In genomic region chr6:119075200-119075981, GRCh38 we compare ENCODE assay signal across 11 cellular contexts.
"Had no signal": no experiment of that assay in that cellular context is flagged by ENCODE, and none has a peak within 500 bp of the region (broad histone marks: within the 10 kb centered on the region; RNA-seq: fewer than 3 reads in every experiment).

No MANE protein-coding gene starts in this region.

- ATAC-seq: pancreas, SK-N-SH treated with all-trans-retinoic acid at 6 μM for 48 hours had no signal

- H3K9me3 ChIP-seq: left ventricle myocardium inferior, pancreas, uterus had no signal

- DNase-seq: effector CD4-positive, alpha-beta T cell; kidney; left ventricle myocardium inferior; pancreas; SHP77; stimulated activated CD8-positive, alpha-beta memory T cell treated with anti-CD3 and anti-CD28 coated beads, Interleukin-4, amount 100 ng/mL, for 48 hours; uterus had no signal

- H3K36me3 ChIP-seq: left ventricle myocardium inferior, pancreas, uterus had no signal

- H3K4me3 ChIP-seq: coronary artery, left ventricle myocardium inferior, pancreas, uterus had no signal

- H3K27me3 ChIP-seq: pancreas, uterus had no signal

- H3K27ac ChIP-seq: coronary artery, left ventricle myocardium inferior, pancreas, uterus had no signal

- H3K9me3 Mint-ChIP-seq: activated T-helper 2 cell treated with anti-CD3 and anti-CD28 coated beads, Interferon-gamma antibody, Interleukin-2, Interleukin-4, amounts not matched to agents 10 μg/mL and 5 μg/mL and 100 μg/mL, durations not matched to agents 14 hours and 24 hours and 36 hours; stimulated activated naive CD8-positive, alpha-beta T cell treated with anti-CD3 and anti-CD28 coated beads, Interleukin-15, Interleukin-2, amounts not matched to agents 100 ng/mL and 50 ng/mL, for 24 hours had no signal

- H3K27ac Mint-ChIP-seq: stimulated activated naive CD8-positive, alpha-beta T cell treated with anti-CD3 and anti-CD28 coated beads, Interleukin-15, Interleukin-2, amounts not matched to agents 100 ng/mL and 50 ng/mL, for 24 hours had no signal
